8 cellular contexts compared by ENCODE assay signal in genomic region chr6:128327890-128328289, GRCh38.
A peak's percentile ranks its signal among the peaks of the same experiment; 100 is the strongest.
DNase-seq lines count a peak whose midpoint lies in the region; ATAC-seq and TF ChIP-seq lines count a peak whose summit lies in the region.

No MANE protein-coding gene starts in this region.

- no peaks in the 10 kb centered on the region for H3K4me1 Mint-ChIP-seq in CD4-positive, alpha-beta T cell (ENCODE audit: low read depth)
- no peaks in the 10 kb centered on the region for H3K4me1 Mint-ChIP-seq in natural killer cell

- H3K27me3 Mint-ChIP-seq in CD4-positive, alpha-beta T cell: no peaks in the 10 kb centered on the region
- no peaks in the 10 kb centered on the region for H3K27me3 Mint-ChIP-seq in natural killer cell (ENCODE audit: low read depth in 2 of 2)

- H3K36me3 Mint-ChIP-seq in CD4-positive, alpha-beta T cell (ENCODE audit: low read depth): no peaks in the 10 kb centered on the region
- H3K36me3 Mint-ChIP-seq in natural killer cell: no peaks in the 10 kb centered on the region

- intact Hi-C loops in CD4-positive, alpha-beta T cell (cut with DNase I, micrococcal nuclease): loop anchor here (1.0 to 2.0 kb wide), 4 partner anchors 473 to 591 kb away; no protein-coding TSS in a partner anchor
- intact Hi-C loops in natural killer cell (cut with micrococcal nuclease): loop anchor here (1.0 kb wide), 1 partner anchor 591 kb away; no protein-coding TSS in a partner anchor

- H3K27ac ChIP-seq in CD4-positive, alpha-beta T cell (ENCODE audit: low read depth, low read length): no peak overlapping the region

- H3K9me3 ChIP-seq in CD4-positive, alpha-beta T cell (ENCODE audit: control insufficient read depth, low read length): no peaks in the 10 kb centered on the region

- CTCF ChIA-PET in CD4-positive, alpha-beta T cell (lab: Charles Lee): interaction anchor here (0.7 to 1.7 kb wide), 7 partner anchors 390 to 593 kb away, joined by 3 to 22 read pairs (median 4); no protein-coding TSS in a partner anchor

- ATAC-seq in CD4-positive, alpha-beta T cell (ENCODE audit: poor library complexity): peak; percentile 59
- ATAC-seq in GM18909 (IDR thresholded peaks at IDR 0.05; ENCODE audit: poor library complexity, unreplicated experiment) (peak; percentile 83), HG03354 (IDR thresholded peaks at IDR 0.05; ENCODE audit: poor library complexity, severe bottlenecking, unreplicated experiment) (peak; percentile 69), natural killer cell (peak; percentile 31 to 57 (median 57))

- POLR2A ChIA-PET in CD4-positive, alpha-beta T cell (lab: Charles Lee): interaction anchor here (0.6 to 1.3 kb wide), 2 partner anchors 472 to 525 kb away, joined by 3 to 8 read pairs; no protein-coding TSS in a partner anchor

- no peaks in the 10 kb centered on the region for H3K9me3 Mint-ChIP-seq in CD4-positive, alpha-beta T cell
- H3K9me3 Mint-ChIP-seq in natural killer cell: no peaks in the 10 kb centered on the region

- DNase-seq in CD4-positive, alpha-beta T cell: peak in 5 of 10 experiments; percentile 1 to 5 (median 2)
- DNase-seq in RPMI7951 (ENCODE audit: low read depth) (peak; percentile 39), natural killer cell (no peak), NCI-H446 (lab: John Stamatoyannopoulos, UW) (no peak)
- DNase-seq in central memory CD4-positive, alpha-beta T cell: peak; percentile 45
- no peak for DNase-seq in activated CD4-positive, CD25-positive, alpha-beta regulatory T cell (lab: John Stamatoyannopoulos, UW)

- no peak overlapping the region for H3K4me3 Mint-ChIP-seq in CD4-positive, alpha-beta T cell
- H3K4me3 Mint-ChIP-seq in natural killer cell: no peak overlapping the region

- H3K27me3 ChIP-seq in CD4-positive, alpha-beta T cell (ENCODE audit: control insufficient read depth, insufficient read depth, low read length): no peaks in the 10 kb centered on the region

- no peak overlapping the region for H3K27ac Mint-ChIP-seq in CD4-positive, alpha-beta T cell
- no peak overlapping the region for H3K27ac Mint-ChIP-seq in natural killer cell

- peak; percentile 61 for TF ChIP-seq CTCF in CD4-positive, alpha-beta T cell (IDR thresholded peaks at IDR 0.05)
- TF ChIP-seq CTCF in natural killer cell (IDR thresholded peaks at IDR 0.05): peak; percentile 45

Comparison
In these comparisons a context has a peak if more than half of its experiments do, and no peak if none do; other contexts are left out.
1. DNase-seq: peak in RPMI7951 (single experiment) and central memory CD4-positive, alpha-beta T cell (single experiment); none in natural killer cell (single experiment), activated CD4-positive, CD25-positive, alpha-beta regulatory T cell (0 of 4) and NCI-H446 (0 of 2).
2. Peak in every context shown above with its lines, with median percentiles within 50 percentile points of each other: ATAC-seq.